ENCODE assay signal across 11 cellular contexts in genomic region chr2:237196866-237197618, GRCh38.
DNase-seq lines count a peak whose midpoint lies in the region; ATAC-seq and TF ChIP-seq lines count a peak whose summit lies in the region.
"Had no signal": no experiment of that assay in that cellular context is flagged by ENCODE, and none has a peak within 500 bp of the region (broad histone marks: within the 10 kb centered on the region; RNA-seq: fewer than 3 reads in every experiment).

No MANE protein-coding gene starts in this region.

- DNase-seq in ELR (ENCODE audit: low read depth) (peak; percentile 96), NCI-H345 (lab: John Stamatoyannopoulos, UW) (peak; percentile 81), ecto neural progenitor cell (ENCODE audit: low spot score) (peak; percentile 22), stomach (no peak)
- no peak for DNase-seq in naive thymus-derived CD4-positive, alpha-beta T cell
- DNase-seq in stimulated activated CD4-positive, alpha-beta T cell treated with anti-CD3 and anti-CD28 coated beads, Interleukin-12 subunit alpha, Interleukin-12 subunit beta, amount 100 ng/mL, for 4 hours, result no peak
- DNase-seq: left cardiac atrium, right cardiac atrium had no signal

- no peak overlapping the region for H3K4me3 Mint-ChIP-seq in nephron
- H3K4me3 Mint-ChIP-seq in naive thymus-derived CD4-positive, alpha-beta T cell, result no peak overlapping the region
- H3K4me3 Mint-ChIP-seq: activated naive CD8-positive, alpha-beta T cell had no signal

- H3K27me3 Mint-ChIP-seq in nephron (ENCODE audit: low read depth), result peaks cover 3% of the 10 kb centered on the region
- H3K27me3 Mint-ChIP-seq in naive thymus-derived CD4-positive, alpha-beta T cell, result peaks cover 0 to 3% (median 0%) of the 10 kb centered on the region in 5 donors
- H3K27me3 Mint-ChIP-seq: activated naive CD8-positive, alpha-beta T cell had no signal

- H3K36me3 Mint-ChIP-seq in nephron (ENCODE audit: low read depth), result no peaks in the 10 kb centered on the region
- peaks cover 0 to 4% (median 0%) of the 10 kb centered on the region in 5 donors for H3K36me3 Mint-ChIP-seq in naive thymus-derived CD4-positive, alpha-beta T cell
- H3K36me3 Mint-ChIP-seq: activated naive CD8-positive, alpha-beta T cell had no signal

- TF ChIP-seq CTCF in nephron (IDR thresholded peaks at IDR 0.05; ENCODE audit: unreplicated experiment in 3 of 3) (no peak), stomach (IDR thresholded peaks at IDR 0.05) (no peak)

- peak overlapping the region in 2 of 3 experiments; percentile 74 to 91 for H3K27ac Mint-ChIP-seq in nephron
- H3K27ac Mint-ChIP-seq in naive thymus-derived CD4-positive, alpha-beta T cell, result no peak overlapping the region
- H3K27ac Mint-ChIP-seq: activated naive CD8-positive, alpha-beta T cell had no signal

- no peak for TF ChIP-seq EP300 in stomach (IDR thresholded peaks at IDR 0.05)

- intact Hi-C loops in stomach (cut with DNase I; ENCODE audit: low total_unique reads), result no loop called here
- intact Hi-C loops in naive thymus-derived CD4-positive, alpha-beta T cell (cut with micrococcal nuclease), result no loop called here

- peak overlapping the region in 1 of 5 donors; percentile 60 for H3K27ac ChIP-seq in stomach
- no peak overlapping the region for H3K27ac ChIP-seq in naive thymus-derived CD4-positive, alpha-beta T cell (ENCODE audit: low read depth, low read length)

- no peaks in the 10 kb centered on the region for H3K9me3 ChIP-seq in stomach
- no peaks in the 10 kb centered on the region for H3K9me3 ChIP-seq in naive thymus-derived CD4-positive, alpha-beta T cell (ENCODE audit: control insufficient read depth in 2 of 3, low read length in 3 of 3)

- CTCF ChIA-PET in naive thymus-derived CD4-positive, alpha-beta T cell (lab: Charles Lee), result no interaction called here

- H3K4me1 ChIP-seq in stomach, result peaks cover 0 to 48% (median 14%) of the 10 kb centered on the region in 4 donors
- no peaks in the 10 kb centered on the region for H3K4me1 ChIP-seq in naive thymus-derived CD4-positive, alpha-beta T cell (ENCODE audit: control insufficient read depth in 2 of 2, insufficient read depth in 2 of 2, low read length in 2 of 2)

- no peaks in the 10 kb centered on the region for H3K36me3 ChIP-seq in stomach
- no peaks in the 10 kb centered on the region for H3K36me3 ChIP-seq in naive thymus-derived CD4-positive, alpha-beta T cell (ENCODE audit: control insufficient read depth in 2 of 3, insufficient read depth in 3 of 3, low read length in 3 of 3)

- H3K9me3 Mint-ChIP-seq in nephron, result no peaks in the 10 kb centered on the region
- H3K9me3 Mint-ChIP-seq in naive thymus-derived CD4-positive, alpha-beta T cell, result no peaks in the 10 kb centered on the region

- no peak overlapping the region for H3K4me3 ChIP-seq in stomach
- no peak overlapping the region for H3K4me3 ChIP-seq in naive thymus-derived CD4-positive, alpha-beta T cell (ENCODE audit: low read length)

- POLR2A ChIA-PET in naive thymus-derived CD4-positive, alpha-beta T cell (lab: Charles Lee), result interaction anchor here (0.5 kb wide), 1 partner anchor 12 kb away, joined by 3 read pairs; no protein-coding TSS in a partner anchor

- 60 to 73% (median 62%) methylated on average over 6 of the region's 6 CpGs for WGBS in stomach, 5 donors

- peaks cover 82% of the 10 kb centered on the region for H3K4me1 Mint-ChIP-seq in nephron
- no peaks in the 10 kb centered on the region for H3K4me1 Mint-ChIP-seq in naive thymus-derived CD4-positive, alpha-beta T cell

- no peak for ATAC-seq in naive thymus-derived CD4-positive, alpha-beta T cell
- ATAC-seq in HG02571 (IDR thresholded peaks at IDR 0.05; ENCODE audit: unreplicated experiment), result no peak

- no peaks in the 10 kb centered on the region for H3K27me3 ChIP-seq in stomach
- no peaks in the 10 kb centered on the region for H3K27me3 ChIP-seq in naive thymus-derived CD4-positive, alpha-beta T cell (ENCODE audit: control insufficient read depth in 2 of 2, insufficient read depth in 2 of 2, low read length in 2 of 2)

- no peak for TF ChIP-seq POLR2A in stomach (IDR thresholded peaks at IDR 0.05)

Comparison
In these comparisons a context has a peak if more than half of its experiments do, and no peak if none do; other contexts are left out.
1. DNase-seq: peak in ELR (single experiment), NCI-H345 (single experiment) and ecto neural progenitor cell (single experiment); none in stomach (single experiment), naive thymus-derived CD4-positive, alpha-beta T cell (0 of 9) and stimulated activated CD4-positive, alpha-beta T cell treated with anti-CD3 and anti-CD28 coated beads, Interleukin-12 subunit alpha, Interleukin-12 subunit beta, amount 100 ng/mL, for 4 hours (single experiment).
2. H3K27ac Mint-ChIP-seq: peak in nephron (2 of 3); none in naive thymus-derived CD4-positive, alpha-beta T cell (0 of 9).